In the genomic region with DNA sequence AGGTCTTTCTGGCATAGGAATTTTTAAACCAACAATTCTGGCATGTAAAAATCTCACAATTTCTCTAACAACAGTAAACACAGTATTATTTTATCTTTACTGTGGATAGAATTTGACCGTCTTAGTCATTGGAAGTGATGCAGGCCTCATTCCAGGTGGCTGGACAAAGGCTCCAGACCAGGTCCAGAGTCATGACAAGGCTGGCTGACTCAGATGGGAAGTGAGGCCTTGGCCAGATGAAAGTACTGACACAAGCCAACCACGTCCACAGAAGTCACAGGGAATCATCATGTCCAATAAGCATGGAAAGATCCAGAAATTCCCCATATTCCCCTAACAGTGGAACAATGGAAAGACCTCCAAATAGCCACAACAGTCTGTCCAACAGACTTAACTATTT, we compare ENCODE assay signal across 18 cellular contexts. TPM values are rescaled to one million over a fixed set of nuclear protein-coding genes. Genes with fewer than 3 reads are reported as not detected.
DNase-seq lines count a peak whose midpoint lies in the region; ATAC-seq and TF ChIP-seq lines count a peak whose summit lies in the region.
"Had no signal": no experiment of that assay in that cellular context is flagged by ENCODE, and none has a peak within 500 bp of the region (broad histone marks: within the 10 kb centered on the region; RNA-seq: fewer than 3 reads in every experiment).

No MANE protein-coding gene starts in this region.

- H3K9me3 Mint-ChIP-seq in activated CD4-positive, alpha-beta T cell treated with anti-CD3 and anti-CD28 coated beads for 36 hours (ENCODE audit: low read depth) = no peaks in the 10 kb centered on the region
- H3K9me3 Mint-ChIP-seq: activated T-cell treated with anti-CD3 and anti-CD28 coated beads, Interleukin-2, amount 50 U/mL, for 24 hours; brain had no signal

- CTCF ChIA-PET in activated CD4-positive, alpha-beta T cell treated with anti-CD3 and anti-CD28 coated beads for 36 hours (lab: Charles Lee) = no interaction called here

- no peaks in the 10 kb centered on the region for H3K36me3 ChIP-seq in adrenal gland (replicated peaks in 1 of 2)
- H3K36me3 ChIP-seq: BLaER1 had no signal

- ATAC-seq in sciatic nerve (peak; percentile 50), HG02678 (IDR thresholded peaks at IDR 0.05; ENCODE audit: unreplicated experiment) (no peak)
- no peak for ATAC-seq in activated CD4-positive, alpha-beta T cell treated with anti-CD3 and anti-CD28 coated beads for 36 hours

- WGBS in adrenal gland, 4 donors = 34 to 58% (median 53%) methylated on average over 2 of the region's 2 CpGs

- H3K4me3 Mint-ChIP-seq in activated CD4-positive, alpha-beta T cell treated with anti-CD3 and anti-CD28 coated beads for 36 hours = no peak overlapping the region
- H3K4me3 Mint-ChIP-seq: activated T-cell treated with anti-CD3 and anti-CD28 coated beads, Interleukin-2, amount 50 U/mL, for 24 hours; brain had no signal

- H3K36me3 Mint-ChIP-seq in activated CD4-positive, alpha-beta T cell treated with anti-CD3 and anti-CD28 coated beads for 36 hours (ENCODE audit: low read depth) = no peaks in the 10 kb centered on the region
- H3K36me3 Mint-ChIP-seq: brain had no signal

- no peak for TF ChIP-seq POLR2A in adrenal gland (IDR thresholded peaks at IDR 0.05)

- no peaks in the 10 kb centered on the region for H3K4me1 Mint-ChIP-seq in activated CD4-positive, alpha-beta T cell treated with anti-CD3 and anti-CD28 coated beads for 36 hours
- H3K4me1 Mint-ChIP-seq: brain had no signal

- DNase-seq in ELR (ENCODE audit: low read depth) = peak; percentile 88
- DNase-seq in adrenal gland = peak in 6 of 7 donors; percentile 29 to 61 (median 44)
- DNase-seq in foreskin fibroblast = peak; percentile 62 to 63
- DNase-seq in sciatic nerve (ENCODE audit: low spot score) = no peak
- no peak for DNase-seq in activated CD4-positive, alpha-beta T cell treated with anti-CD3 and anti-CD28 coated beads for 36 hours
- no peak for DNase-seq in retina
- no peak for DNase-seq in HPDE6-E6E7 (ENCODE audit: extremely low spot score)
- DNase-seq: activated CD4-positive, alpha-beta T cell treated with anti-CD3 and anti-CD28 coated beads for 1 hour; activated T-cell treated with anti-CD3 and anti-CD28 coated beads, Interleukin-2, amount 50 U/mL, for 24 hours; NCI-H1105 treated with DMSO at 0.1 percent for 48 hours; NCI-H345; occipital lobe; OCI-M1; stimulated activated CD8-positive, alpha-beta memory T cell treated with anti-CD3 and anti-CD28 coated beads, Interleukin-4, amount 100 ng/mL, for 48 hours; T-helper 1 cell had no signal

- peaks cover 6% of the 10 kb centered on the region for H3K27me3 Mint-ChIP-seq in activated CD4-positive, alpha-beta T cell treated with anti-CD3 and anti-CD28 coated beads for 36 hours
- H3K27me3 Mint-ChIP-seq: activated T-cell treated with anti-CD3 and anti-CD28 coated beads, Interleukin-2, amount 50 U/mL, for 24 hours; brain had no signal

- no peak for TF ChIP-seq CTCF in adrenal gland (IDR thresholded peaks at IDR 0.05)
- no peak for TF ChIP-seq CTCF in foreskin fibroblast (IDR thresholded peaks at IDR 0.05; ENCODE audit: low read depth, low read length)

- intact Hi-C loops in adrenal gland (cut with DNase I) = no loop called here
- intact Hi-C loops in sciatic nerve (cut with DNase I) = no loop called here
- intact Hi-C loops in activated CD4-positive, alpha-beta T cell treated with anti-CD3 and anti-CD28 coated beads for 36 hours (cut with DNase I, micrococcal nuclease) = no loop called here

- H3K27ac Mint-ChIP-seq in activated CD4-positive, alpha-beta T cell treated with anti-CD3 and anti-CD28 coated beads for 36 hours = no peak overlapping the region
- H3K27ac Mint-ChIP-seq: activated T-cell treated with anti-CD3 and anti-CD28 coated beads, Interleukin-2, amount 50 U/mL, for 24 hours; brain had no signal

- H3K27ac ChIP-seq in adrenal gland = no peak overlapping the region
- H3K27ac ChIP-seq: BLaER1 had no signal

- H3K4me3 ChIP-seq in adrenal gland (no peak overlapping the region), foreskin fibroblast (ENCODE audit: low read depth in 1 of 2, low read length in 2 of 2) (no peak overlapping the region)
- H3K4me3 ChIP-seq: BLaER1 had no signal

- POLR2A ChIA-PET in activated CD4-positive, alpha-beta T cell treated with anti-CD3 and anti-CD28 coated beads for 36 hours (lab: Charles Lee) = no interaction called here

- H3K27me3 ChIP-seq in adrenal gland = no peaks in the 10 kb centered on the region
- H3K27me3 ChIP-seq: BLaER1 had no signal

- H3K9me3 ChIP-seq in adrenal gland (replicated peaks in 1 of 3) = no peaks in the 10 kb centered on the region
- H3K9me3 ChIP-seq: BLaER1 had no signal

- H3K4me1 ChIP-seq in adrenal gland (replicated peaks in 1 of 2) = no peaks in the 10 kb centered on the region
- H3K4me1 ChIP-seq: BLaER1 had no signal

RNA-seq across cellular contexts. Expression of gene SPOCK1, which starts 12.4 kb away (rescaled TPM):
- total RNA-seq in adrenal gland = 100 to 1,000 TPM in 1 of 8 donors, 10 to 100 TPM in 7; 35.4 to 102 (median 64.0) TPM
- 10 to 100 TPM; 32.0 to 58.7 (median 34.6) TPM for polyA plus RNA-seq in adrenal gland
- 52.4 TPM for total RNA-seq in sciatic nerve
- not detected for total RNA-seq in activated CD4-positive, alpha-beta T cell treated with anti-CD3 and anti-CD28 coated beads for 36 hours

Comparison
In these comparisons a context has a peak if more than half of its experiments do, and no peak if none do; other contexts are left out.
1. DNase-seq: peak in ELR (single experiment), adrenal gland (6 of 7) and foreskin fibroblast (2 of 2); none in sciatic nerve (single experiment), activated CD4-positive, alpha-beta T cell treated with anti-CD3 and anti-CD28 coated beads for 36 hours (single experiment), retina (single experiment) and HPDE6-E6E7 (single experiment).
2. RNA of gene SPOCK1, which starts 12.4 kb away (total RNA-seq): 35.4 to 102 TPM in adrenal gland and 52.4 TPM in sciatic nerve (single experiment); not detected in activated CD4-positive, alpha-beta T cell treated with anti-CD3 and anti-CD28 coated beads for 36 hours; every median in the first group is over 10 times any median in the second.